ENCODE assay signal across 9 cellular contexts in genomic region chr7:96236198-96237039, GRCh38.
DNase-seq lines count a peak whose midpoint lies in the region; ATAC-seq, FAIRE-seq and TF ChIP-seq lines count a peak whose summit lies in the region.
"Had no signal": no experiment of that assay in that cellular context is flagged by ENCODE, and none has a peak within 500 bp of the region (broad histone marks: within the 10 kb centered on the region; RNA-seq: fewer than 3 reads in every experiment).

No MANE protein-coding gene starts in this region.

- no peak overlapping the region for H3T11ph ChIP-seq in H9 (ENCODE audit: low read length)

- H3K4me1 ChIP-seq in HEK293 (ENCODE audit: control insufficient read depth, insufficient read depth, low read length) (peaks cover 5% of the 10 kb centered on the region), SJSA1 (replicated peaks) (peaks cover 16% of the 10 kb centered on the region), foreskin keratinocyte (peaks cover 19% of the 10 kb centered on the region), H9 (ENCODE audit: insufficient read depth, low read length) (no peaks in the 10 kb centered on the region)

- H3K14ac ChIP-seq in H9 (ENCODE audit: insufficient read depth, low read length) = no peak overlapping the region

- H2BK120ac ChIP-seq in H9 (ENCODE audit: low read depth, low read length, poor library complexity, severe bottlenecking) = no peak overlapping the region

- H3K4me3 ChIP-seq in HEK293 (ENCODE audit: low read depth, low read length) (no peak overlapping the region), SJSA1 (no peak overlapping the region)

- no peak overlapping the region for H2AK5ac ChIP-seq in H9 (ENCODE audit: insufficient read length, low read length)

- H2BK12ac ChIP-seq in H9 (ENCODE audit: insufficient read length, low read depth, low read length) = no peak overlapping the region

- no peak overlapping the region for H4K91ac ChIP-seq in H9 (ENCODE audit: insufficient read length, low read depth, low read length)

- CTCF ChIA-PET in HEK293 (lab: Yijun Ruan, JAX) = interaction anchor here (0.6 to 1.0 kb wide), 2 partner anchors 11 to 119 kb away, joined by 3 to 4 read pairs; no protein-coding TSS in a partner anchor

- no peak overlapping the region; a peak in 1 of 7 replicates for H3K27ac Mint-ChIP-seq in H9

- no peaks in the 10 kb centered on the region for H4K20me1 ChIP-seq in H9 (ENCODE audit: control insufficient read depth, insufficient read depth, insufficient read length)

- no peak for FAIRE-seq in D721Med (lab: Jason Lieb, UNC)

- TF ChIP-seq CTCF in HEK293 (tag by site-specific recombination; IDR thresholded peaks at IDR 0.05) (no peak), foreskin keratinocyte (conservative IDR thresholded peaks at IDR 0.05) (no peak), H9 (conservative IDR thresholded peaks at IDR 0.05) (no peak), D721Med (IDR thresholded peaks at IDR 0.05; ENCODE audit: insufficient read depth, missing control alignments) (no peak)

- H4K5ac ChIP-seq in H9 (ENCODE audit: insufficient read length, low read depth, low read length) = no peak overlapping the region

- no peak overlapping the region for H2BK5ac ChIP-seq in H9 (ENCODE audit: insufficient read length, low read length)

- DNase-seq in SJSA1 (ENCODE audit: low read depth in 1 of 2, low spot score in 2 of 2) (peak; percentile 62 to 76), foreskin keratinocyte (peak; percentile 42 to 75), sciatic nerve (ENCODE audit: low spot score) (no peak), H9 (no peak), D721Med (ENCODE audit: insufficient read length, low spot score) (no peak)
- DNase-seq: NCI-H1417 treated with DMSO at 0.1 percent for 48 hours had no signal

- no peaks in the 10 kb centered on the region for H3K27me3 Mint-ChIP-seq in H9 (ENCODE audit: low read depth)

- no peaks in the 10 kb centered on the region for H3K9me3 Mint-ChIP-seq in H9

- H4K8ac ChIP-seq in H9 (replicated peaks; ENCODE audit: insufficient read length, low read depth, low read length) = no peak overlapping the region

- no peak overlapping the region for H3K56ac ChIP-seq in H9 (ENCODE audit: insufficient read length, low read depth, low read length)

- no peak overlapping the region for H3K23ac ChIP-seq in H9 (ENCODE audit: insufficient read length, low read depth, low read length)

- no peak overlapping the region for H2AFZ ChIP-seq in H9 (ENCODE audit: low read length)

- H2BK20ac ChIP-seq in H9 (ENCODE audit: low read depth, low read length, poor library complexity, severe bottlenecking) = no peak overlapping the region

- H3K36me3 ChIP-seq in HEK293 (ENCODE audit: control insufficient read depth in 2 of 2, insufficient read depth in 1 of 2, low read length in 2 of 2) = peaks cover 0 to 18% of the 10 kb centered on the region in 2 experiments; a peak in 1 of 3 replicates
- H3K36me3 ChIP-seq in SJSA1 = peaks cover 5% of the 10 kb centered on the region; the same call in 1 of the 2 replicates

- H3K4me2 ChIP-seq in H9 (ENCODE audit: insufficient read depth, insufficient read length, low read length) = no peak overlapping the region

- WGBS in H9 (ENCODE audit: extremely low coverage, insufficient read length, low lambda C conversion rate) = no CpG with 5 or more reads among the region's 5 CpGs

- H3K79me2 ChIP-seq in H9 (ENCODE audit: insufficient read depth, low read length) = no peaks in the 10 kb centered on the region

- H2BK15ac ChIP-seq in H9 (ENCODE audit: low read depth, low read length) = no peak overlapping the region

- H3K27me3 ChIP-seq in SJSA1 (replicated peaks) (no peaks in the 10 kb centered on the region), foreskin keratinocyte (no peaks in the 10 kb centered on the region), H9 (ENCODE audit: insufficient read depth, low read length) (no peaks in the 10 kb centered on the region)

- no peak overlapping the region for H3K4ac ChIP-seq in H9 (ENCODE audit: low read depth, low read length)

- no peak overlapping the region for H3K4me3 Mint-ChIP-seq in H9

- peak; percentile 38 for ATAC-seq in foreskin keratinocyte
- ATAC-seq in sciatic nerve = peak; percentile 88
- ATAC-seq in HG02885 (IDR thresholded peaks at IDR 0.05; ENCODE audit: poor library complexity, unreplicated experiment) = no peak
- no peak for ATAC-seq in HG03565 (IDR thresholded peaks at IDR 0.05; ENCODE audit: unreplicated experiment)

- no peak overlapping the region for H3K9ac ChIP-seq in H9 (ENCODE audit: extremely low read depth, insufficient read length, low read length)

- POLR2A ChIA-PET in HEK293 (lab: Yijun Ruan, JAX) = no interaction called here

- no peaks in the 10 kb centered on the region for H3K79me1 ChIP-seq in H9 (ENCODE audit: insufficient read depth, low read depth, low read length, poor library complexity, severe bottlenecking)

- H3K9me3 ChIP-seq in HEK293 (ENCODE audit: control insufficient read depth, insufficient read depth, low read depth, low read length) (no peaks in the 10 kb centered on the region), SJSA1 (replicated peaks) (no peaks in the 10 kb centered on the region), H9 (ENCODE audit: control insufficient read depth, low read depth, low read length) (no peaks in the 10 kb centered on the region)

- peaks cover 0 to 2% of the 10 kb centered on the region in 2 experiments; a peak in 1 of 4 replicates for H3K4me1 Mint-ChIP-seq in H9

- H3K36me3 Mint-ChIP-seq in H9 (ENCODE audit: insufficient read depth in 1 of 3, low read depth in 3 of 3) = peaks cover 3 to 14% (median 12%) of the 10 kb centered on the region in 3 experiments; a peak in 6 of 7 replicates

- H3K23me2 ChIP-seq in H9 (ENCODE audit: insufficient read length, low read depth, low read length, poor library complexity, severe bottlenecking) = no peaks in the 10 kb centered on the region

- H3K18ac ChIP-seq in H9 (ENCODE audit: insufficient read length, low read depth, low read length) = no peak overlapping the region

- intact Hi-C loops in sciatic nerve (cut with DNase I) = no loop called here

- H3K27ac ChIP-seq in HEK293 (ENCODE audit: extremely low read depth, low read depth, low read length) = no peak overlapping the region
- H3K27ac ChIP-seq in SJSA1 = no peak overlapping the region
- no peak overlapping the region for H3K27ac ChIP-seq in foreskin keratinocyte
- no peak overlapping the region for H3K27ac ChIP-seq in H9 (ENCODE audit: insufficient read length, low read depth, low read length)

TF ChIP-seq in HEK293, 187 proteins besides CTCF, POLR2A, EP300 and RAD21 (continues in another document):
- 0 out of 2 replicates have a peak, but pooled peaks have one; percentile 11 for TF ChIP-seq ZBTB17 (tag by site-specific recombination; IDR thresholded peaks at IDR 0.05)
- TF ChIP-seq AEBP2 (tag by site-specific recombination; IDR thresholded peaks at IDR 0.05; ENCODE audit: borderline replicate concordance) = no peak
- no peak for TF ChIP-seq GLI4 (tag by site-specific recombination; IDR thresholded peaks at IDR 0.05)
- no peak for TF ChIP-seq ZNF202 (tag by site-specific recombination; IDR thresholded peaks at IDR 0.05; ENCODE audit: borderline replicate concordance)
- no peak for TF ChIP-seq RBAK (tag by site-specific recombination; IDR thresholded peaks at IDR 0.05)
- no peak for TF ChIP-seq ZNF654 (tag by site-specific recombination; IDR thresholded peaks at IDR 0.05; ENCODE audit: low read depth)
- TF ChIP-seq, protein P1, sequence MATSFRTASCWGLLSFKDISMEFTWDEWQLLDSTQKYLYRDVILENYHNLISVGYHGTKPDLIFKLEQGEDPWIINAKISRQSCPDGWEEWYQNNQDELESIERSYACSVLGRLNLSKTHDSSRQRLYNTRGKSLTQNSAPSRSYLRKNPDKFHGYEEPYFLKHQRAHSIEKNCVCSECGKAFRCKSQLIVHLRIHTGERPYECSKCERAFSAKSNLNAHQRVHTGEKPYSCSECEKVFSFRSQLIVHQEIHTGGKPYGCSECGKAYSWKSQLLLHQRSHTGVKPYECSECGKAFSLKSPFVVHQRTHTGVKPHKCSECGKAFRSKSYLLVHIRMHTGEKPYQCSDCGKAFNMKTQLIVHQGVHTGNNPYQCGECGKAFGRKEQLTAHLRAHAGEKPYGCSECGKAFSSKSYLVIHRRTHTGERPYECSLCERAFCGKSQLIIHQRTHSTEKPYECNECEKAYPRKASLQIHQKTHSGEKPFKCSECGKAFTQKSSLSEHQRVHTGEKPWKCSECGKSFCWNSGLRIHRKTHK (tag by site-specific recombination; IDR thresholded peaks at IDR 0.05) = no peak
- no peak for TF ChIP-seq ZSCAN4 (tag by site-specific recombination; IDR thresholded peaks at IDR 0.05)
- TF ChIP-seq ZNF423 (tag by site-specific recombination; IDR thresholded peaks at IDR 0.05) = no peak
- TF ChIP-seq ZNF24 (tag by site-specific recombination; IDR thresholded peaks at IDR 0.05) = no peak
- peak; percentile 53 for TF ChIP-seq WT1 (tag by site-specific recombination; IDR thresholded peaks at IDR 0.05)
- no peak for TF ChIP-seq ZNF121 (tag by site-specific recombination; IDR thresholded peaks at IDR 0.05)
- no peak for TF ChIP-seq ZNF585B (tag by site-specific recombination; IDR thresholded peaks at IDR 0.05)
- TF ChIP-seq GLIS1 (tag by site-specific recombination; IDR thresholded peaks at IDR 0.05) = peak; percentile 92
- no peak for TF ChIP-seq ZNF510 (tag by site-specific recombination; IDR thresholded peaks at IDR 0.05; ENCODE audit: insufficient replicate concordance)
- no peak for TF ChIP-seq ZNF311 (tag by site-specific recombination; IDR thresholded peaks at IDR 0.05; ENCODE audit: borderline replicate concordance)

Comparison
In these comparisons a context has a peak if more than half of its experiments do, and no peak if none do; other contexts are left out.
1. DNase-seq: peak in SJSA1 (2 of 2) and foreskin keratinocyte (2 of 2); none in sciatic nerve (single experiment), H9 (single experiment) and D721Med (single experiment).
2. ATAC-seq: peak in foreskin keratinocyte (single experiment) and sciatic nerve (single experiment); none in HG02885 (single experiment) and HG03565 (single experiment).